ENCODE assay signal across 10 cellular contexts in the genomic region with DNA sequence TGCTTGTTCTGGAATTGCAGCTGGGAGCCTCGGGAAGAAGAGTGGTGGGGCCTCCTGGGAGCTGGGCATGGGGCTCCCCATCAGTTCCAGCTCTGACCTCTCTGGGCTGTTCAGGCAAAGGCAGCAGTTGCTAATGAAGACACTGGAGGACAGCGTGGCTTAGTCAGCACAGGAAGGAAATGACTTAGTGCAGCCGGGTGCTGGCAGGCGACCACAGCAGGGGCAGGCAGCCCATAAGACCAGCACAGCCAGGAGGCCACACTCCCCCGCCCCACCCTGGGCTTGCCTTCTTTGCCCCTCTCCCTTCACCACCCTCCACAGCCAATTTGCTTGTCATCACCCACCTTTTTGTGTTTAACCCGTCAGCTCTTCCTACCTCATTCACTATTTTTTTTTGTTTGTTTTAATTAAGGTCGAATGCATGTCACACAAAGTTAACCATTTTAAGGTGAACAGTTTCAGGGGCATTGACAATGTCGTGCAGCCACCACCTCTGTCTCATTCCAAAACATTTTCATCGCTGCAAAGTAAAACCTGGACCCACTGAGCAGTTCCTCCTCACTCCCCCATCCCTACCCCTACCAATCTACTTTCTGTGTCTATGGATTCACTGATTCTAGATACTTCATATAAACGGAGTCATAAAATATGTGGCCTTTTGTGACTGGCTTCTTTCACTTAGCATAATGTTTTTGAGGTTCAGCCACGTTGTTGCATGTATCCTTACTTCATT. TPM values are rescaled to one million over a fixed set of nuclear protein-coding genes. Genes with fewer than 3 reads are reported as not detected.
A peak's percentile ranks its signal among the peaks of the same experiment; 100 is the strongest.
DNase-seq lines count a peak whose midpoint lies in the region; ATAC-seq and TF ChIP-seq lines count a peak whose summit lies in the region.
"Had no signal": no experiment of that assay in that cellular context is flagged by ENCODE, and none has a peak within 500 bp of the region (broad histone marks: within the 10 kb centered on the region; RNA-seq: fewer than 3 reads in every experiment).

No MANE protein-coding gene starts in this region.

- H3K4me3 Mint-ChIP-seq in activated naive CD8-positive, alpha-beta T cell treated with anti-CD3 and anti-CD28 coated beads, Interleukin-2, amount 10 ng/mL, durations not matched to agents 7 days and 5 days, result peak overlapping the region; percentile 38
- H3K4me3 Mint-ChIP-seq in activated naive CD8-positive, alpha-beta T cell treated with anti-CD3 and anti-CD28 coated beads for 36 hours, result no peak overlapping the region
- H3K4me3 Mint-ChIP-seq: stimulated activated memory B cell treated with anti-CD40 and anti-IgM and Interleukin-4, amounts not matched to agents 10 μg/mL and 1 μg/mL and 100 μg/mL, for 72 hours had no signal

- peak; percentile 96 for ATAC-seq in activated naive CD8-positive, alpha-beta T cell treated with anti-CD3 and anti-CD28 coated beads, Interleukin-2, amount 10 ng/mL, durations not matched to agents 7 days and 5 days (ENCODE audit: low read depth)
- peak; percentile 74 for ATAC-seq in upper lobe of right lung
- ATAC-seq: stimulated activated memory B cell treated with anti-CD40 and anti-IgM and Interleukin-4, amounts not matched to agents 10 μg/mL and 1 μg/mL and 100 μg/mL, for 72 hours had no signal

- intact Hi-C loops in upper lobe of right lung (cut with DNase I), result no loop called here

- H3K9me3 ChIP-seq in upper lobe of right lung, result no peaks in the 10 kb centered on the region

- H3K27ac ChIP-seq in upper lobe of right lung, result no peak overlapping the region

- H3K36me3 Mint-ChIP-seq in activated naive CD8-positive, alpha-beta T cell treated with anti-CD3 and anti-CD28 coated beads, Interleukin-2, amount 10 ng/mL, durations not matched to agents 7 days and 5 days, result no peaks in the 10 kb centered on the region
- no peaks in the 10 kb centered on the region for H3K36me3 Mint-ChIP-seq in activated naive CD8-positive, alpha-beta T cell treated with anti-CD3 and anti-CD28 coated beads for 36 hours
- H3K36me3 Mint-ChIP-seq: stimulated activated memory B cell treated with anti-CD40 and anti-IgM and Interleukin-4, amounts not matched to agents 10 μg/mL and 1 μg/mL and 100 μg/mL, for 72 hours had no signal

- DNase-seq in activated naive CD8-positive, alpha-beta T cell treated with anti-CD3 and anti-CD28 coated beads, Interleukin-2, amount 10 ng/mL, durations not matched to agents 7 days and 5 days, result peak; percentile 59
- no peak for DNase-seq in activated naive CD8-positive, alpha-beta T cell treated with anti-CD3 and anti-CD28 coated beads for 36 hours
- DNase-seq in RPMI8226, result peak; percentile 73
- peak; percentile 61 to 69 for DNase-seq in foreskin fibroblast
- DNase-seq in upper lobe of right lung, result no peak
- no peak for DNase-seq in activated CD8-positive, alpha-beta memory T cell treated with anti-CD3 and anti-CD28 coated beads, Interleukin-2, amount 50 U/mL, for 4 hours
- DNase-seq in superior temporal gyrus (ENCODE audit: extremely low spot score), result no peak
- no peak for DNase-seq in cerebellar cortex (ENCODE audit: low spot score)

- no peaks in the 10 kb centered on the region for H3K9me3 Mint-ChIP-seq in activated naive CD8-positive, alpha-beta T cell treated with anti-CD3 and anti-CD28 coated beads, Interleukin-2, amount 10 ng/mL, durations not matched to agents 7 days and 5 days
- H3K9me3 Mint-ChIP-seq in activated naive CD8-positive, alpha-beta T cell treated with anti-CD3 and anti-CD28 coated beads for 36 hours, result no peaks in the 10 kb centered on the region

- peaks cover 16% of the 10 kb centered on the region for H3K4me1 Mint-ChIP-seq in activated naive CD8-positive, alpha-beta T cell treated with anti-CD3 and anti-CD28 coated beads, Interleukin-2, amount 10 ng/mL, durations not matched to agents 7 days and 5 days
- peaks cover 6% of the 10 kb centered on the region for H3K4me1 Mint-ChIP-seq in activated naive CD8-positive, alpha-beta T cell treated with anti-CD3 and anti-CD28 coated beads for 36 hours

- H3K4me1 ChIP-seq in upper lobe of right lung, result no peaks in the 10 kb centered on the region

- H3K27me3 Mint-ChIP-seq in activated naive CD8-positive, alpha-beta T cell treated with anti-CD3 and anti-CD28 coated beads, Interleukin-2, amount 10 ng/mL, durations not matched to agents 7 days and 5 days, result peaks cover 30% of the 10 kb centered on the region
- peaks cover 28% of the 10 kb centered on the region for H3K27me3 Mint-ChIP-seq in activated naive CD8-positive, alpha-beta T cell treated with anti-CD3 and anti-CD28 coated beads for 36 hours

- no peak overlapping the region for H3K4me3 ChIP-seq in foreskin fibroblast (ENCODE audit: low read depth in 1 of 2, low read length in 2 of 2)
- H3K4me3 ChIP-seq in upper lobe of right lung, result no peak overlapping the region

- no peaks in the 10 kb centered on the region for H3K36me3 ChIP-seq in upper lobe of right lung

- no peak for TF ChIP-seq CTCF in foreskin fibroblast (IDR thresholded peaks at IDR 0.05; ENCODE audit: low read depth, low read length)
- no peak for TF ChIP-seq CTCF in upper lobe of right lung (IDR thresholded peaks at IDR 0.05)

- H3K27me3 ChIP-seq in upper lobe of right lung, result peaks cover 60% of the 10 kb centered on the region

- POLR2A ChIA-PET in activated naive CD8-positive, alpha-beta T cell treated with anti-CD3 and anti-CD28 coated beads, Interleukin-2, amount 10 ng/mL, durations not matched to agents 7 days and 5 days (lab: Charles Lee), result interaction anchor here (0.6 kb wide), 1 partner anchor 85 kb away, joined by 3 read pairs; no protein-coding TSS in a partner anchor

- H3K27ac Mint-ChIP-seq in activated naive CD8-positive, alpha-beta T cell treated with anti-CD3 and anti-CD28 coated beads, Interleukin-2, amount 10 ng/mL, durations not matched to agents 7 days and 5 days, result peak overlapping the region; percentile 86
- H3K27ac Mint-ChIP-seq in activated naive CD8-positive, alpha-beta T cell treated with anti-CD3 and anti-CD28 coated beads for 36 hours, result no peak overlapping the region
- H3K27ac Mint-ChIP-seq: stimulated activated memory B cell treated with anti-CD40 and anti-IgM and Interleukin-4, amounts not matched to agents 10 μg/mL and 1 μg/mL and 100 μg/mL, for 72 hours had no signal

RNA-seq across cellular contexts. Expression of gene OLIG2, which starts 10.9 kb away (rescaled TPM):
- total RNA-seq in activated naive CD8-positive, alpha-beta T cell treated with anti-CD3 and anti-CD28 coated beads, Interleukin-2, amount 10 ng/mL, durations not matched to agents 7 days and 5 days, result not detected
- not detected for total RNA-seq in activated naive CD8-positive, alpha-beta T cell treated with anti-CD3 and anti-CD28 coated beads for 36 hours
- not detected for total RNA-seq in upper lobe of right lung
- total RNA-seq: kidney epithelial cell had no signal

RNA-seq across cellular contexts. Expression of gene OLIG1, which starts 33.3 kb away (rescaled TPM):
- total RNA-seq in activated naive CD8-positive, alpha-beta T cell treated with anti-CD3 and anti-CD28 coated beads, Interleukin-2, amount 10 ng/mL, durations not matched to agents 7 days and 5 days, result not detected
- under 1 TPM in 1 of 2 experiments, not detected in 1; 0.21 TPM for total RNA-seq in activated naive CD8-positive, alpha-beta T cell treated with anti-CD3 and anti-CD28 coated beads for 36 hours
- total RNA-seq in upper lobe of right lung, result 1.6 TPM
- total RNA-seq: kidney epithelial cell had no signal

Comparison
In these comparisons a context has a peak if more than half of its experiments do, and no peak if none do; other contexts are left out.
1. DNase-seq: peak in activated naive CD8-positive, alpha-beta T cell treated with anti-CD3 and anti-CD28 coated beads, Interleukin-2, amount 10 ng/mL, durations not matched to agents 7 days and 5 days (single experiment), RPMI8226 (single experiment) and foreskin fibroblast (2 of 2); none in activated naive CD8-positive, alpha-beta T cell treated with anti-CD3 and anti-CD28 coated beads for 36 hours (single experiment), upper lobe of right lung (single experiment), activated CD8-positive, alpha-beta memory T cell treated with anti-CD3 and anti-CD28 coated beads, Interleukin-2, amount 50 U/mL, for 4 hours (single experiment), superior temporal gyrus (single experiment) and cerebellar cortex (single experiment).